Comparison of ENCODE assay signal across 28 cellular contexts in genomic region chr7:131074043-131074442, GRCh38.
A peak's percentile ranks its signal among the peaks of the same experiment; 100 is the strongest.
DNase-seq lines count a peak whose midpoint lies in the region; ATAC-seq and TF ChIP-seq lines count a peak whose summit lies in the region.
"Had no signal": no experiment of that assay in that cellular context is flagged by ENCODE, and none has a peak within 500 bp of the region (broad histone marks: within the 10 kb centered on the region; RNA-seq: fewer than 3 reads in every experiment).

No MANE protein-coding gene starts in this region.

- no peak overlapping the region for H3K4me3 Mint-ChIP-seq in activated CD8-positive, alpha-beta T cell treated with anti-CD3 and anti-CD28 coated beads for 36 hours
- no peak overlapping the region for H3K4me3 Mint-ChIP-seq in activated CD8-positive, alpha-beta T cell treated with anti-CD3 and anti-CD28 coated beads, Interleukin-2, amount 10 ng/mL, durations not matched to agents 7 days and 5 days
- H3K4me3 Mint-ChIP-seq in CD8-positive, alpha-beta T cell: no peak overlapping the region
- peak overlapping the region; percentile 65 for H3K4me3 Mint-ChIP-seq in central memory CD8-positive, alpha-beta T cell
- H3K4me3 Mint-ChIP-seq in naive thymus-derived CD8-positive, alpha-beta T cell: peak overlapping the region in 6 of 10 donors; percentile 14 to 56 (median 22)

- no peaks in the 10 kb centered on the region for H3K27me3 Mint-ChIP-seq in activated CD8-positive, alpha-beta T cell treated with anti-CD3 and anti-CD28 coated beads for 36 hours
- no peaks in the 10 kb centered on the region for H3K27me3 Mint-ChIP-seq in activated CD8-positive, alpha-beta T cell treated with anti-CD3 and anti-CD28 coated beads, Interleukin-2, amount 10 ng/mL, durations not matched to agents 7 days and 5 days (ENCODE audit: low read depth)
- H3K27me3 Mint-ChIP-seq in CD8-positive, alpha-beta T cell (ENCODE audit: low read depth): no peaks in the 10 kb centered on the region
- no peaks in the 10 kb centered on the region for H3K27me3 Mint-ChIP-seq in central memory CD8-positive, alpha-beta T cell
- no peaks in the 10 kb centered on the region for H3K27me3 Mint-ChIP-seq in naive thymus-derived CD8-positive, alpha-beta T cell

- H3K27me3 ChIP-seq in CD8-positive, alpha-beta T cell (ENCODE audit: insufficient read depth, low read length): no peaks in the 10 kb centered on the region
- no peaks in the 10 kb centered on the region for H3K27me3 ChIP-seq in adrenal gland
- H3K27me3 ChIP-seq: body of pancreas, hepatocyte, vagina had no signal

- no peak for TF ChIP-seq CTCF in activated CD8-positive, alpha-beta T cell treated with anti-CD3 and anti-CD28 coated beads for 36 hours (IDR thresholded peaks at IDR 0.05)
- TF ChIP-seq CTCF in CD8-positive, alpha-beta T cell (IDR thresholded peaks at IDR 0.05): no peak
- no peak for TF ChIP-seq CTCF in adrenal gland (IDR thresholded peaks at IDR 0.05)

- peaks cover 64% of the 10 kb centered on the region for H3K4me1 ChIP-seq in CD8-positive, alpha-beta T cell (ENCODE audit: insufficient read depth, low read length)
- H3K4me1 ChIP-seq in adrenal gland (replicated peaks in 1 of 2): peaks cover 12 to 61% of the 10 kb centered on the region in 2 donors
- H3K4me1 ChIP-seq: prostate gland had no signal

- ATAC-seq in activated CD8-positive, alpha-beta T cell treated with anti-CD3 and anti-CD28 coated beads for 36 hours: no peak
- no peak for ATAC-seq in activated CD8-positive, alpha-beta T cell treated with anti-CD3 and anti-CD28 coated beads, Interleukin-2, amount 10 ng/mL, durations not matched to agents 7 days and 5 days
- ATAC-seq in CD8-positive, alpha-beta T cell: peak; percentile 16
- no peak for ATAC-seq in central memory CD8-positive, alpha-beta T cell (replicated peaks; ENCODE audit: extremely low read depth, poor library complexity, severe bottlenecking)
- peak in 1 of 2 donors; percentile 17 for ATAC-seq in naive thymus-derived CD8-positive, alpha-beta T cell
- ATAC-seq in HG03571 (IDR thresholded peaks at IDR 0.05; ENCODE audit: unreplicated experiment): no peak
- ATAC-seq: body of pancreas, left cardiac atrium had no signal

- CTCF ChIA-PET in activated CD8-positive, alpha-beta T cell treated with anti-CD3 and anti-CD28 coated beads for 36 hours (lab: Charles Lee): interaction anchor here (2.2 kb wide), 1 partner anchor 31 kb away, joined by 7 read pairs; no protein-coding TSS in a partner anchor
- CTCF ChIA-PET in activated CD8-positive, alpha-beta T cell treated with anti-CD3 and anti-CD28 coated beads, Interleukin-2, amount 10 ng/mL, durations not matched to agents 7 days and 5 days (lab: Charles Lee): interaction anchor here (0.8 to 1.0 kb wide), 2 partner anchors 92 to 262 kb away, joined by 3 read pairs; no protein-coding TSS in a partner anchor
- CTCF ChIA-PET in CD8-positive, alpha-beta T cell (lab: Charles Lee): no interaction called here

- no peak overlapping the region for H3K4me3 ChIP-seq in CD8-positive, alpha-beta T cell (ENCODE audit: low read depth, low read length)
- no peak overlapping the region for H3K4me3 ChIP-seq in adrenal gland
- H3K4me3 ChIP-seq: body of pancreas, hepatocyte, prostate gland, vagina had no signal

- TF ChIP-seq POLR2A in adrenal gland (IDR thresholded peaks at IDR 0.05): no peak

- H3K36me3 Mint-ChIP-seq in activated CD8-positive, alpha-beta T cell treated with anti-CD3 and anti-CD28 coated beads for 36 hours (ENCODE audit: low read depth): peaks cover 24% of the 10 kb centered on the region
- H3K36me3 Mint-ChIP-seq in activated CD8-positive, alpha-beta T cell treated with anti-CD3 and anti-CD28 coated beads, Interleukin-2, amount 10 ng/mL, durations not matched to agents 7 days and 5 days (ENCODE audit: low read depth): peaks cover 5% of the 10 kb centered on the region
- peaks cover 42% of the 10 kb centered on the region for H3K36me3 Mint-ChIP-seq in CD8-positive, alpha-beta T cell
- peaks cover 72% of the 10 kb centered on the region for H3K36me3 Mint-ChIP-seq in central memory CD8-positive, alpha-beta T cell (ENCODE audit: insufficient read depth)
- H3K36me3 Mint-ChIP-seq in naive thymus-derived CD8-positive, alpha-beta T cell: peaks cover 0 to 39% (median 16%) of the 10 kb centered on the region in 3 donors

- no peaks in the 10 kb centered on the region for H3K9me3 ChIP-seq in CD8-positive, alpha-beta T cell (ENCODE audit: low read length)
- no peaks in the 10 kb centered on the region for H3K9me3 ChIP-seq in adrenal gland (replicated peaks in 1 of 3)
- H3K9me3 ChIP-seq: body of pancreas, prostate gland, vagina had no signal

- POLR2A ChIA-PET in activated CD8-positive, alpha-beta T cell treated with anti-CD3 and anti-CD28 coated beads for 36 hours (lab: Charles Lee): interaction anchor here (0.9 kb wide), 1 partner anchor 273 kb away, joined by 5 read pairs; no protein-coding TSS in a partner anchor
- POLR2A ChIA-PET in activated CD8-positive, alpha-beta T cell treated with anti-CD3 and anti-CD28 coated beads, Interleukin-2, amount 10 ng/mL, durations not matched to agents 7 days and 5 days (lab: Charles Lee): no interaction called here
- POLR2A ChIA-PET in CD8-positive, alpha-beta T cell (lab: Charles Lee): no interaction called here
- POLR2A ChIA-PET in naive thymus-derived CD8-positive, alpha-beta T cell (lab: Charles Lee): no interaction called here

- H3K27ac ChIP-seq in CD8-positive, alpha-beta T cell (ENCODE audit: low read depth, low read length): no peak overlapping the region
- peak overlapping the region in 2 of 5 donors; percentile 19 to 54 for H3K27ac ChIP-seq in adrenal gland
- H3K27ac ChIP-seq: 22Rv1, body of pancreas, hepatocyte, prostate gland, vagina, VCaP had no signal

- peaks cover 66% of the 10 kb centered on the region for H3K4me1 Mint-ChIP-seq in activated CD8-positive, alpha-beta T cell treated with anti-CD3 and anti-CD28 coated beads for 36 hours (ENCODE audit: low read depth)
- peaks cover 15% of the 10 kb centered on the region for H3K4me1 Mint-ChIP-seq in activated CD8-positive, alpha-beta T cell treated with anti-CD3 and anti-CD28 coated beads, Interleukin-2, amount 10 ng/mL, durations not matched to agents 7 days and 5 days (ENCODE audit: low read depth)
- peaks cover 67% of the 10 kb centered on the region for H3K4me1 Mint-ChIP-seq in CD8-positive, alpha-beta T cell (ENCODE audit: low read depth)
- H3K4me1 Mint-ChIP-seq in central memory CD8-positive, alpha-beta T cell: peaks cover 62% of the 10 kb centered on the region
- H3K4me1 Mint-ChIP-seq in naive thymus-derived CD8-positive, alpha-beta T cell: peaks cover 14 to 77% (median 49%) of the 10 kb centered on the region in 4 donors

- intact Hi-C loops in activated CD8-positive, alpha-beta T cell treated with anti-CD3 and anti-CD28 coated beads for 36 hours (cut with micrococcal nuclease): loop anchor here (10.0 kb wide), 1 partner anchor 251 kb away; the partner anchor contains the start of gene MKLN1
- intact Hi-C loops in CD8-positive, alpha-beta T cell (cut with DNase I, micrococcal nuclease): loop anchor here in 1 of 2 experiments (5.0 kb wide), 1 partner anchor 228 kb away; no protein-coding TSS in a partner anchor
- intact Hi-C loops in adrenal gland (cut with DNase I): no loop called here

- DNase-seq in activated CD8-positive, alpha-beta T cell treated with anti-CD3 and anti-CD28 coated beads for 36 hours: no peak
- DNase-seq in activated CD8-positive, alpha-beta T cell treated with anti-CD3 and anti-CD28 coated beads, Interleukin-2, amount 10 ng/mL, durations not matched to agents 7 days and 5 days: no peak
- no peak for DNase-seq in CD8-positive, alpha-beta T cell
- DNase-seq in central memory CD8-positive, alpha-beta T cell (ENCODE audit: low spot score in 2 of 2): no peak
- no peak for DNase-seq in naive thymus-derived CD8-positive, alpha-beta T cell
- DNase-seq in activated CD4-positive, CD25-positive, alpha-beta regulatory T cell (lab: John Stamatoyannopoulos, UW): no peak
- DNase-seq in adrenal gland: no peak
- DNase-seq: activated CD4-positive, alpha-beta T cell treated with anti-CD3 and anti-CD28 coated beads, Interleukin-2, amount 50 U/mL, for 1 hour; body of pancreas; DMS153; effector memory CD4-positive, alpha-beta T cell; foreskin melanocyte; IMR-90; left cardiac atrium; mesenchymal stem cell; NCI-H1048; NCI-H1694; NCI-H510A; nucleus accumbens; Right ventricle myocardium superior; stimulated activated naive CD4-positive, alpha-beta T cell treated with Interleukin-2 at 50 U/mL for 16 hours; T-helper 9 cell had no signal

- WGBS in adrenal gland, 4 donors: 96 to 100% (median 98%) methylated on average over 1 of the region's 1 CpG

- no peaks in the 10 kb centered on the region for H3K36me3 ChIP-seq in CD8-positive, alpha-beta T cell (ENCODE audit: insufficient read depth, low read length)
- H3K36me3 ChIP-seq in adrenal gland (replicated peaks in 1 of 2): no peaks in the 10 kb centered on the region
- H3K36me3 ChIP-seq: prostate gland had no signal

- peak overlapping the region; percentile 59 for H3K27ac Mint-ChIP-seq in activated CD8-positive, alpha-beta T cell treated with anti-CD3 and anti-CD28 coated beads for 36 hours
- H3K27ac Mint-ChIP-seq in activated CD8-positive, alpha-beta T cell treated with anti-CD3 and anti-CD28 coated beads, Interleukin-2, amount 10 ng/mL, durations not matched to agents 7 days and 5 days: no peak overlapping the region
- H3K27ac Mint-ChIP-seq in CD8-positive, alpha-beta T cell: peak overlapping the region; percentile 55
- H3K27ac Mint-ChIP-seq in central memory CD8-positive, alpha-beta T cell (ENCODE audit: low read depth): no peak overlapping the region
- H3K27ac Mint-ChIP-seq in naive thymus-derived CD8-positive, alpha-beta T cell: peak overlapping the region in 8 of 10 donors; percentile 11 to 83 (median 52)

- H3K9me3 Mint-ChIP-seq in activated CD8-positive, alpha-beta T cell treated with anti-CD3 and anti-CD28 coated beads for 36 hours: no peaks in the 10 kb centered on the region
- no peaks in the 10 kb centered on the region for H3K9me3 Mint-ChIP-seq in activated CD8-positive, alpha-beta T cell treated with anti-CD3 and anti-CD28 coated beads, Interleukin-2, amount 10 ng/mL, durations not matched to agents 7 days and 5 days (ENCODE audit: insufficient read depth)
- no peaks in the 10 kb centered on the region for H3K9me3 Mint-ChIP-seq in CD8-positive, alpha-beta T cell
- H3K9me3 Mint-ChIP-seq in central memory CD8-positive, alpha-beta T cell: no peaks in the 10 kb centered on the region
- H3K9me3 Mint-ChIP-seq in naive thymus-derived CD8-positive, alpha-beta T cell: no peaks in the 10 kb centered on the region

Comparison
In these comparisons a context has a peak if more than half of its experiments do, and no peak if none do; other contexts are left out.
1. H3K27ac Mint-ChIP-seq: peak in activated CD8-positive, alpha-beta T cell treated with anti-CD3 and anti-CD28 coated beads for 36 hours (single experiment), CD8-positive, alpha-beta T cell (single experiment) and naive thymus-derived CD8-positive, alpha-beta T cell (8 of 10); none in activated CD8-positive, alpha-beta T cell treated with anti-CD3 and anti-CD28 coated beads, Interleukin-2, amount 10 ng/mL, durations not matched to agents 7 days and 5 days (single experiment) and central memory CD8-positive, alpha-beta T cell (single experiment).
2. H3K4me3 Mint-ChIP-seq: peak in central memory CD8-positive, alpha-beta T cell (single experiment) and naive thymus-derived CD8-positive, alpha-beta T cell (6 of 10); none in activated CD8-positive, alpha-beta T cell treated with anti-CD3 and anti-CD28 coated beads for 36 hours (single experiment), activated CD8-positive, alpha-beta T cell treated with anti-CD3 and anti-CD28 coated beads, Interleukin-2, amount 10 ng/mL, durations not matched to agents 7 days and 5 days (single experiment) and CD8-positive, alpha-beta T cell (single experiment).